24 cellular contexts compared by ENCODE assay signal in genomic region chr4:8127051-8127798, GRCh38. TPM values are rescaled to one million over a fixed set of nuclear protein-coding genes. Genes with fewer than 3 reads are reported as not detected.
"Had no signal": no experiment of that assay in that cellular context is flagged by ENCODE, and none has a peak within 500 bp of the region (broad histone marks: within the 10 kb centered on the region; RNA-seq: fewer than 3 reads in every experiment).

No MANE protein-coding gene starts in this region.

- H3K27ac ChIP-seq: adrenal gland, dorsolateral prefrontal cortex, epithelial cell of prostate, heart right ventricle, left lung, prostate gland, right lobe of liver, transverse colon, uterus had no signal

- H3K4me1 Mint-ChIP-seq: central memory CD8-positive, alpha-beta T cell had no signal

- H3K36me3 ChIP-seq: adrenal gland, heart right ventricle, left lung, prostate gland, right lobe of liver, transverse colon, uterus had no signal

- H3K27ac Mint-ChIP-seq: activated naive CD8-positive, alpha-beta T cell; activated T-helper 2 cell treated with anti-CD3 and anti-CD28 coated beads, Interferon-gamma antibody, Interleukin-2, Interleukin-4, amounts not matched to agents 10 μg/mL and 5 μg/mL and 100 μg/mL, durations not matched to agents 14 hours and 24 hours and 36 hours; naive thymus-derived CD8-positive, alpha-beta T cell; stimulated activated naive B cell treated with anti-CD40 and anti-IgM and Interleukin-4, amounts not matched to agents 10 μg/mL and 1 μg/mL and 100 μg/mL, for 72 hours had no signal

- H3K27me3 Mint-ChIP-seq: activated naive CD8-positive, alpha-beta T cell; central memory CD8-positive, alpha-beta T cell had no signal

- H3K4me3 Mint-ChIP-seq: activated naive CD8-positive, alpha-beta T cell; activated T-cell treated with anti-CD3 and anti-CD28 coated beads, Interleukin-2, amount 50 U/mL, for 4 hours; central memory CD8-positive, alpha-beta T cell; naive thymus-derived CD8-positive, alpha-beta T cell; stimulated activated naive B cell treated with anti-CD40 and anti-IgM and Interleukin-4, amounts not matched to agents 10 μg/mL and 1 μg/mL and 100 μg/mL, for 72 hours had no signal

- H3K9me3 ChIP-seq: adrenal gland, heart right ventricle, left lung, prostate gland, right lobe of liver, transverse colon, uterus had no signal

- ATAC-seq: activated T-cell treated with anti-CD3 and anti-CD28 coated beads, Interleukin-2, amount 50 U/mL, for 4 hours; heart right ventricle; left lung; naive thymus-derived CD8-positive, alpha-beta T cell; right lobe of liver; stimulated activated naive B cell treated with anti-CD40 and anti-IgM and Interleukin-4, amounts not matched to agents 10 μg/mL and 1 μg/mL and 100 μg/mL, for 72 hours had no signal

- H3K27me3 ChIP-seq: adrenal gland, dorsolateral prefrontal cortex, heart right ventricle, left lung, right lobe of liver, transverse colon, uterus had no signal

- H3K36me3 Mint-ChIP-seq: activated naive CD8-positive, alpha-beta T cell; naive thymus-derived CD8-positive, alpha-beta T cell had no signal

- H3K4me3 ChIP-seq: adrenal gland, dorsolateral prefrontal cortex, heart right ventricle, left lung, lung, prostate gland, right lobe of liver, smooth muscle cell, transverse colon, uterus had no signal

- DNase-seq: activated CD4-positive, alpha-beta T cell treated with anti-CD3 and anti-CD28 coated beads for 1 hour; activated CD8-positive, alpha-beta memory T cell treated with anti-CD3 and anti-CD28 coated beads, Interleukin-2, amount 50 U/mL, for 48 hours; activated naive CD4-positive, alpha-beta T cell; activated T-cell treated with anti-CD3 and anti-CD28 coated beads, Interleukin-2, amount 50 U/mL, for 4 hours; dorsolateral prefrontal cortex; kidney; naive thymus-derived CD8-positive, alpha-beta T cell; right lobe of liver; stimulated activated CD4-positive, alpha-beta T cell treated with anti-CD3 and anti-CD28 coated beads, Interleukin-2, amount 100 ng/mL, for 48 hours; stimulated activated CD8-positive, alpha-beta memory T cell treated with anti-CD3 and anti-CD28 coated beads, Interleukin-4, amount 100 ng/mL, for 48 hours; stimulated activated naive B cell treated with anti-CD40 and anti-IgM and Interleukin-4, amounts not matched to agents 10 μg/mL and 1 μg/mL and 100 μg/mL, for 72 hours; T-helper 1 cell; transverse colon; uterus had no signal

- H3K4me1 ChIP-seq: left lung, prostate gland, right lobe of liver, transverse colon, uterus had no signal

- H3K9me3 Mint-ChIP-seq: activated T-cell treated with anti-CD3 and anti-CD28 coated beads, Interleukin-2, amount 50 U/mL, for 4 hours; activated T-helper 2 cell treated with anti-CD3 and anti-CD28 coated beads, Interferon-gamma antibody, Interleukin-2, Interleukin-4, amounts not matched to agents 10 μg/mL and 5 μg/mL and 100 μg/mL, durations not matched to agents 14 hours and 24 hours and 36 hours; central memory CD8-positive, alpha-beta T cell; naive thymus-derived CD8-positive, alpha-beta T cell; stimulated activated naive B cell treated with anti-CD40 and anti-IgM and Interleukin-4, amounts not matched to agents 10 μg/mL and 1 μg/mL and 100 μg/mL, for 72 hours had no signal

RNA-seq across cellular contexts. Expression of gene ABLIM2, which starts 31.4 kb away (rescaled TPM):
- total RNA-seq: smooth muscle cell had no signal
